In the genomic region with DNA sequence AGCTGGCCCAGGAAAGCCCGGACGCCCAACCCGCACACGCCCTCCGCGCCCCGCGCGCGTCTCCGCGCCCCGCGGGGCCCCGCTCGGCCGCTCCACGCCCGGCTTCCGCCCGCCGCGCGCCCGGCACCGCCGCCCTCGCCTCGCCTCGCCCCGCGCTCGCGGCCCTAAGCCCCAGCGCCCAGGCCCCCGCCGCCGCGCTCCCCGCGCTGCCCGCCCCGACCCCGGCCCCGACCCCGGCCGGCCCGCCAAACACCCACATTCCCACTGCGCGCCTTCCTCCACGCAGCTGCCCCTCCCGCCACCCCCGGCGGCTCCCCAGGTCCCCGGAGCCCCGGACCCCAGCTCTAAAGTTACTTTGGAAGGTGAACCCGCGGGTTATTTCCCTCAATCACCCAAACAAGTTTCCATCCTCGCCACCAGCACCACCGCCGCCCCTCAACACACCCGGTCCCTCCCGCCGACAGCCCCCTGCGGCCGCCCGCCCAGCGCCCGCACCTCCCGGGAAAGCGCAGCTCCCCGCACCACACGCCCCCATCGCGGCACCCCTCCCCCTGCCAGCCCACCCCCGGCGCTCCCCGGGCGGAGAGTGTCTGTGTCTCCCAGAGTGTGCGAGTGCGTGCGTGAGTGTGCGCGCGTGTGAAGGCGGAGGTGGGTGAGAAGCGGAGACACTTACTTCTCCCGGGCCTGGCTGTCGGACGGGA, we compare ENCODE assay signal across 8 cellular contexts. TPM values are rescaled to one million over a fixed set of nuclear protein-coding genes. Genes with fewer than 3 reads are reported as not detected.
A peak's percentile ranks its signal among the peaks of the same experiment; 100 is the strongest.
DNase-seq lines count a peak whose midpoint lies in the region; ATAC-seq and TF ChIP-seq lines count a peak whose summit lies in the region.

No MANE protein-coding gene starts in this region.

- in situ Hi-C loops in gastrocnemius medialis (cut with MboI; ENCODE audit: low sequenced_read_pairs in 4 of 4): loop anchor here (5.0 to 25.0 kb wide), 6 partner anchors 37 to 412 kb away; partner anchors contain the start of gene ATG10 (in 1 of the 4)

- peak overlapping the region; percentile 86 to 99 (median 98) for H3K27ac ChIP-seq in gastrocnemius medialis

- intact Hi-C loops in left cardiac atrium (cut with DNase I): loop anchor here (1.0 to 10.0 kb wide), 6 partner anchors 37 to 414 kb away; partner anchors contain the start of gene ATG10 (in 1 of the 2)
- intact Hi-C loops in gastrocnemius medialis (cut with DNase I; ENCODE audit: low total_unique reads): loop anchor here (1.0 to 5.0 kb wide), 6 partner anchors 37 to 417 kb away; partner anchors contain the start of gene ATG10

- no peak for TF ChIP-seq POLR2A in gastrocnemius medialis (IDR thresholded peaks at IDR 0.05)

- no peaks in the 10 kb centered on the region for H3K27me3 ChIP-seq in gastrocnemius medialis

- ATAC-seq in left cardiac atrium (peak; percentile 0 to 16), gastrocnemius medialis (peak in 1 of 2 donors; percentile 11), GM21526 (IDR thresholded peaks at IDR 0.05; ENCODE audit: low FRiP score, unreplicated experiment) (no peak)

- no peaks in the 10 kb centered on the region for H3K36me3 ChIP-seq in gastrocnemius medialis

- peak overlapping the region; percentile 73 for H3K4me3 ChIP-seq in Jurkat, Clone E6-1 (ENCODE audit: low read length)
- peak overlapping the region; percentile 70 to 82 (median 81) for H3K4me3 ChIP-seq in gastrocnemius medialis

- TF ChIP-seq CTCF in gastrocnemius medialis (IDR thresholded peaks at IDR 0.05 in 4 of 5, conservative IDR thresholded peaks at IDR 0.05 in 1 of 5): no peak

- no peaks in the 10 kb centered on the region for H3K9me3 ChIP-seq in gastrocnemius medialis

- peaks cover 44 to 59% of the 10 kb centered on the region in 2 donors for H3K4me1 ChIP-seq in gastrocnemius medialis

- DNase-seq in stimulated activated CD4-positive, alpha-beta T cell treated with anti-CD3 and anti-CD28 coated beads, Interleukin-12 subunit alpha, Interleukin-12 subunit beta, amount 100 ng/mL, for 48 hours (ENCODE audit: low read depth in 2 of 3, low spot score in 1 of 3): peak; percentile 2 to 10 (median 7)
- no peak for DNase-seq in stimulated activated CD4-positive, alpha-beta T cell treated with anti-CD3 and anti-CD28 coated beads, Interleukin-4, amount 100 ng/mL, for 24 hours
- no peak for DNase-seq in Jurkat, Clone E6-1 (ENCODE audit: low read depth, low spot score)
- DNase-seq in activated naive CD4-positive, alpha-beta T cell (lab: John Stamatoyannopoulos, UW): peak in 3 of 4 experiments; percentile 8 to 36 (median 21)
- DNase-seq in left cardiac atrium (no peak), gastrocnemius medialis (no peak), HK-2 (ENCODE audit: unreplicated experiment) (no peak)

RNA-seq across cellular contexts. Expression of gene SSBP2, which starts 0.4 kb away (rescaled TPM):
- polyA plus RNA-seq in Jurkat, Clone E6-1 (2012; ENCODE audit: insufficient read depth, insufficient read length): 67.7 TPM
- total RNA-seq in left cardiac atrium (10 to 100 TPM; 37.7 to 46.9 TPM), gastrocnemius medialis (10 to 100 TPM; 30.4 to 66.5 (median 40.5) TPM)

Comparison
In these comparisons a context has a peak if more than half of its experiments do, and no peak if none do; other contexts are left out.
1. DNase-seq: peak in stimulated activated CD4-positive, alpha-beta T cell treated with anti-CD3 and anti-CD28 coated beads, Interleukin-12 subunit alpha, Interleukin-12 subunit beta, amount 100 ng/mL, for 48 hours (3 of 3) and activated naive CD4-positive, alpha-beta T cell (3 of 4); none in stimulated activated CD4-positive, alpha-beta T cell treated with anti-CD3 and anti-CD28 coated beads, Interleukin-4, amount 100 ng/mL, for 24 hours (single experiment), Jurkat, Clone E6-1 (single experiment), left cardiac atrium (single experiment), gastrocnemius medialis (0 of 2) and HK-2 (single experiment).